8 cellular contexts compared by ENCODE assay signal in genomic region chr5:69493235-69493925, GRCh38. TPM values are rescaled to one million over a fixed set of nuclear protein-coding genes. Genes with fewer than 3 reads are reported as not detected.
A peak's percentile ranks its signal among the peaks of the same experiment; 100 is the strongest.
DNase-seq lines count a peak whose midpoint lies in the region; ATAC-seq and TF ChIP-seq lines count a peak whose summit lies in the region.

No MANE protein-coding gene starts in this region.

- peaks cover 49 to 58% of the 10 kb centered on the region in 2 donors for H3K27me3 Mint-ChIP-seq in T-cell

- in situ Hi-C loops in HAP-1 (cut with MboI; ENCODE audit: low sequenced_read_pairs): no loop called here

- H3K4me3 Mint-ChIP-seq in T-cell: peak overlapping the region; percentile 56 to 74 (median 66)

- DNase-seq in D341Med (ENCODE audit: low spot score) (peak; percentile 65), HAP-1 (ENCODE audit: low spot score in 2 of 2) (peak; percentile 8 to 64), T-cell (peak in 2 of 34 experiments; percentile 2 to 6), epithelial cell of esophagus (ENCODE audit: low read depth) (peak; percentile 58), uterus (no peak)

- H3K27me3 ChIP-seq in HAP-1 (ENCODE audit: low read depth): peaks cover 28% of the 10 kb centered on the region
- H3K27me3 ChIP-seq in muscle layer of duodenum (ENCODE audit: low read depth, low read length): peaks cover 13% of the 10 kb centered on the region
- H3K27me3 ChIP-seq in uterus: peaks cover 0 to 9% of the 10 kb centered on the region in 2 donors

- CTCF ChIA-PET in T-cell (lab: Charles Lee): no interaction called here

- H3K4me3 ChIP-seq in HAP-1 (peak overlapping the region; percentile 66), epithelial cell of esophagus (ENCODE audit: low read length) (peak overlapping the region; percentile 71), muscle layer of duodenum (ENCODE audit: low read depth in 1 of 2, low read length in 2 of 2) (peak overlapping the region; percentile 60 to 89), uterus (peak overlapping the region; percentile 19 to 36)

- intact Hi-C loops in uterus (cut with DNase I; ENCODE audit: low total_unique reads): no loop called here

- POLR2A ChIA-PET in T-cell (lab: Charles Lee): no interaction called here

- no peaks in the 10 kb centered on the region for H3K9me3 Mint-ChIP-seq in T-cell

- H3K4me1 Mint-ChIP-seq in T-cell: peaks cover 0 to 17% (median 15%) of the 10 kb centered on the region in 3 donors

- no peak for TF ChIP-seq POLR2A in uterus (IDR thresholded peaks at IDR 0.05)

- H3K27ac ChIP-seq in muscle layer of duodenum (ENCODE audit: low read length) (peak overlapping the region; percentile 75), uterus (no peak overlapping the region)

- peaks cover 5% of the 10 kb centered on the region for H3K4me1 ChIP-seq in HAP-1
- H3K4me1 ChIP-seq in muscle layer of duodenum (ENCODE audit: control insufficient read depth in 1 of 2, insufficient read depth in 2 of 2, low read length in 2 of 2): peaks cover 0 to 24% of the 10 kb centered on the region in 2 donors
- peaks cover 0 to 5% of the 10 kb centered on the region in 2 donors for H3K4me1 ChIP-seq in uterus

- no peak overlapping the region for H3K27ac Mint-ChIP-seq in T-cell

- H3K36me3 ChIP-seq in HAP-1 (replicated peaks) (no peaks in the 10 kb centered on the region), muscle layer of duodenum (ENCODE audit: control insufficient read depth in 1 of 2, insufficient read depth in 2 of 2, low read length in 2 of 2) (no peaks in the 10 kb centered on the region), uterus (no peaks in the 10 kb centered on the region)

- TF ChIP-seq CTCF in epithelial cell of esophagus (IDR thresholded peaks at IDR 0.05; ENCODE audit: insufficient read depth, low read depth, low read length, missing control alignments): no peak
- no peak for TF ChIP-seq CTCF in uterus (IDR thresholded peaks at IDR 0.05)

- H3K9me3 ChIP-seq in HAP-1: no peaks in the 10 kb centered on the region
- H3K9me3 ChIP-seq in muscle layer of duodenum (ENCODE audit: control insufficient read depth in 1 of 2, low read length in 2 of 2): no peaks in the 10 kb centered on the region
- H3K9me3 ChIP-seq in uterus: no peaks in the 10 kb centered on the region

- no peaks in the 10 kb centered on the region for H3K36me3 Mint-ChIP-seq in T-cell

- ATAC-seq in T-cell (replicated peaks in 1 of 4) (peak in 1 of 4 experiments; percentile 24), HG03565 (IDR thresholded peaks at IDR 0.05; ENCODE audit: unreplicated experiment) (no peak), HG03354 (IDR thresholded peaks at IDR 0.05; ENCODE audit: poor library complexity, severe bottlenecking, unreplicated experiment) (no peak)

RNA-seq across cellular contexts. Expression of gene OCLN, which starts 0.8 kb away (rescaled TPM):
- total RNA-seq in T-cell (1 to 10 TPM; 1.1 to 9.0 (median 4.2) TPM), uterus (10 to 100 TPM in 2 of 4 donors, 1 to 10 TPM in 2; 3.9 to 29.5 (median 7.8) TPM)

Comparison
In these comparisons a context has a peak if more than half of its experiments do, and no peak if none do; other contexts are left out.
1. DNase-seq: peak in D341Med (single experiment), HAP-1 (2 of 2) and epithelial cell of esophagus (single experiment); none in uterus (0 of 2).
2. Peak in every context shown above with its lines, with median percentiles within 50 percentile points of each other: H3K4me3 ChIP-seq.